ENCODE assay signal across 17 cellular contexts in genomic region chr15:67512140-67512539, GRCh38. TPM values are rescaled to one million over a fixed set of nuclear protein-coding genes. Genes with fewer than 3 reads are reported as not detected.
DNase-seq lines count a peak whose midpoint lies in the region; ATAC-seq, FAIRE-seq and TF ChIP-seq lines count a peak whose summit lies in the region.
"Had no signal": no experiment of that assay in that cellular context is flagged by ENCODE, and none has a peak within 500 bp of the region (broad histone marks: within the 10 kb centered on the region; RNA-seq: fewer than 3 reads in every experiment).

No MANE protein-coding gene starts in this region.

- no peak for TF ChIP-seq EP300 in GM12878 (IDR thresholded peaks at IDR 0.05; ENCODE audit: borderline replicate concordance in 1 of 2, control insufficient read depth in 1 of 2, low read depth in 2 of 2, low read length in 2 of 2)

- WGBS in GM12878 (ENCODE audit: insufficient coverage, insufficient replicate concordance, low lambda C conversion rate, missing lambda C conversion rate) = 31% methylated on average over 3 of the region's 3 CpGs

- no peak overlapping the region for H3K4me2 ChIP-seq in GM12878 (ENCODE audit: control insufficient read depth, insufficient read depth)
- H3K4me2 ChIP-seq: BLaER1 treated with 17β-estradiol and CSF1 and Interleukin-3, amounts not matched to agents 10 nM and 100 nM; GM23338 had no signal

- DNase-seq in NCI-H1092 treated with DMSO at 0.1 percent for 48 hours (lab: John Stamatoyannopoulos, UW) = peak; percentile 2
- DNase-seq in NCI-H1092 (lab: John Stamatoyannopoulos, UW) = no peak
- peak; percentile 60 for DNase-seq in M059J (ENCODE audit: low read depth)
- peak; percentile 40 for DNase-seq in NCI-H345 (lab: John Stamatoyannopoulos, UW)
- no peak for DNase-seq in GM12878 (ENCODE audit: low read depth, low spot score)
- no peak for DNase-seq in Ammon's horn (ENCODE audit: low spot score)
- DNase-seq in germinal center (ENCODE audit: low spot score) = no peak
- DNase-seq in mesenteric fat pad (ENCODE audit: low spot score) = no peak
- DNase-seq: 8988T, KBM-7, MG63, NCI-H1694 treated with DMSO at 0.1 percent for 48 hours, NCI-H2227 treated with DMSO at 0.1 percent for 48 hours, NCI-H82, RPMI8226 had no signal

- CTCF ChIA-PET in GM12878 (lab: Yijun Ruan, JAX) = interaction anchor here (0.6 to 1.1 kb wide), 3 partner anchors 8 to 359 kb away, joined by 3 read pairs; partner anchors contain the start of gene C15orf61

- TF ChIP-seq CTCF in GM12878 (IDR thresholded peaks at IDR 0.05 in 2 of 3, conservative IDR thresholded peaks at IDR 0.05 in 1 of 3; ENCODE audit: control insufficient read depth in 2 of 3, extremely low read depth in 1 of 3, insufficient read depth in 1 of 3, low read depth in 3 of 3, low read length in 3 of 3) = no peak

- no peak for TF ChIP-seq RAD21 in GM12878 (IDR thresholded peaks at IDR 0.05; ENCODE audit: insufficient read depth, low read depth, low read length)

- no TSS peak for BruUV-seq in GM12878 (replicated peaks; lab: Mats Ljungman, UMichigan)

- in situ Hi-C loops in GM12878 (cut with MboI) = no loop called here

- no peaks in the 10 kb centered on the region for H4K20me1 ChIP-seq in GM12878 (ENCODE audit: control insufficient read depth, insufficient read depth)
- H4K20me1 ChIP-seq: BLaER1 treated with 17β-estradiol and CSF1 and Interleukin-3, amounts not matched to agents 10 nM and 100 nM had no signal

- no peak overlapping the region for H3K4me3 ChIP-seq in GM12878
- H3K4me3 ChIP-seq: BLaER1 treated with 17β-estradiol and CSF1 and Interleukin-3, amounts not matched to agents 10 nM and 100 nM; GM23338; MG63 had no signal

- RAD21 ChIA-PET in GM12878 (lab: Charles Lee; ENCODE audit: unreplicated experiment) = interaction anchor here (0.9 to 1.0 kb wide), 2 partner anchors 11 to 53 kb away, joined by 3 read pairs; no protein-coding TSS in a partner anchor

- H3K79me2 ChIP-seq in GM12878 (ENCODE audit: control insufficient read depth, insufficient read depth, low read length) = no peaks in the 10 kb centered on the region

- no peak overlapping the region for H3K9ac ChIP-seq in GM12878 (ENCODE audit: control insufficient read depth, insufficient read depth, low read length)
- H3K9ac ChIP-seq: BLaER1 treated with 17β-estradiol and CSF1 and Interleukin-3, amounts not matched to agents 10 nM and 100 nM had no signal

- H3K4me1 ChIP-seq in GM12878 (ENCODE audit: control insufficient read depth, insufficient read depth, low read length) = 0 out of 2 replicates have a peak, but pooled peaks cover 3% of the 10 kb centered on the region

- H2AFZ ChIP-seq in GM12878 (ENCODE audit: control insufficient read depth, low read depth, low read length) = no peak overlapping the region
- H2AFZ ChIP-seq: GM23338 had no signal

- intact Hi-C loops in GM12878 (cut with micrococcal nuclease; ENCODE audit: unreplicated experiment) = no loop called here

- no peak for TF ChIP-seq POLR2A in GM12878 (IDR thresholded peaks at IDR 0.05; ENCODE audit: low read depth, low read length)

- POLR2A ChIA-PET in GM12878 (lab: Charles Lee) = interaction anchor here (0.7 to 1.2 kb wide), 3 partner anchors 8 to 13 kb away, joined by 3 to 4 read pairs (median 3); no protein-coding TSS in a partner anchor

- no peaks in the 10 kb centered on the region for H3K27me3 ChIP-seq in GM12878 (replicated peaks in 1 of 2; ENCODE audit: control insufficient read depth in 2 of 2, insufficient read depth in 2 of 2, low read length in 1 of 2)
- H3K27me3 ChIP-seq: BLaER1 treated with 17β-estradiol and CSF1 and Interleukin-3, amounts not matched to agents 10 nM and 100 nM; MG63 had no signal

- FAIRE-seq in GM12878 (lab: Jason Lieb, UNC) = no peak

- ATAC-seq in GM12878 = 0 out of 3 replicates have a peak, but pooled peaks have one; percentile 13
- ATAC-seq: GM23338 had no signal

- H3K27ac ChIP-seq in GM12878 (ENCODE audit: control insufficient read depth, insufficient read depth) = no peak overlapping the region
- H3K27ac ChIP-seq: BLaER1 treated with 17β-estradiol and CSF1 and Interleukin-3, amounts not matched to agents 10 nM and 100 nM had no signal

- SMC1A ChIA-PET in GM12878 (lab: Charles Lee; ENCODE audit: uncharacterized antibody, unreplicated experiment) = interaction anchor here (0.6 to 2.9 kb wide), 4 partner anchors 10 to 49 kb away, joined by 3 to 16 read pairs (median 5); no protein-coding TSS in a partner anchor

- H3K9me3 ChIP-seq in GM12878 (replicated peaks; ENCODE audit: control insufficient read depth, insufficient read depth, low read length) = no peaks in the 10 kb centered on the region
- H3K9me3 ChIP-seq: BLaER1 treated with 17β-estradiol and CSF1 and Interleukin-3, amounts not matched to agents 10 nM and 100 nM; MG63 had no signal

- peaks cover 0 to 6% of the 10 kb centered on the region in 2 experiments; a peak in 1 of 4 replicates for H3K36me3 ChIP-seq in GM12878 (ENCODE audit: control insufficient read depth in 2 of 2, insufficient read depth in 2 of 2, low read length in 1 of 2)

TF ChIP-seq in GM12878, 131 proteins besides CTCF, POLR2A, EP300 and RAD21 (continues in another document):
- TF ChIP-seq RB1 (IDR thresholded peaks at IDR 0.05; ENCODE audit: borderline replicate concordance) (no peak), KAT2A (conservative IDR thresholded peaks at IDR 0.05; ENCODE audit: control insufficient read depth, low read depth, low read length) (no peak), CHD4 (IDR thresholded peaks at IDR 0.05) (no peak), RBBP5 (conservative IDR thresholded peaks at IDR 0.05) (no peak), TAF1 (IDR thresholded peaks at IDR 0.05; ENCODE audit: borderline replicate concordance, low read depth, low read length) (no peak), BMI1 (IDR thresholded peaks at IDR 0.05; ENCODE audit: borderline replicate concordance) (no peak), NFIC (IDR thresholded peaks at IDR 0.05; ENCODE audit: low read depth, low read length) (no peak), JUNB (IDR thresholded peaks at IDR 0.05) (no peak)
- TF ChIP-seq, protein P1, sequence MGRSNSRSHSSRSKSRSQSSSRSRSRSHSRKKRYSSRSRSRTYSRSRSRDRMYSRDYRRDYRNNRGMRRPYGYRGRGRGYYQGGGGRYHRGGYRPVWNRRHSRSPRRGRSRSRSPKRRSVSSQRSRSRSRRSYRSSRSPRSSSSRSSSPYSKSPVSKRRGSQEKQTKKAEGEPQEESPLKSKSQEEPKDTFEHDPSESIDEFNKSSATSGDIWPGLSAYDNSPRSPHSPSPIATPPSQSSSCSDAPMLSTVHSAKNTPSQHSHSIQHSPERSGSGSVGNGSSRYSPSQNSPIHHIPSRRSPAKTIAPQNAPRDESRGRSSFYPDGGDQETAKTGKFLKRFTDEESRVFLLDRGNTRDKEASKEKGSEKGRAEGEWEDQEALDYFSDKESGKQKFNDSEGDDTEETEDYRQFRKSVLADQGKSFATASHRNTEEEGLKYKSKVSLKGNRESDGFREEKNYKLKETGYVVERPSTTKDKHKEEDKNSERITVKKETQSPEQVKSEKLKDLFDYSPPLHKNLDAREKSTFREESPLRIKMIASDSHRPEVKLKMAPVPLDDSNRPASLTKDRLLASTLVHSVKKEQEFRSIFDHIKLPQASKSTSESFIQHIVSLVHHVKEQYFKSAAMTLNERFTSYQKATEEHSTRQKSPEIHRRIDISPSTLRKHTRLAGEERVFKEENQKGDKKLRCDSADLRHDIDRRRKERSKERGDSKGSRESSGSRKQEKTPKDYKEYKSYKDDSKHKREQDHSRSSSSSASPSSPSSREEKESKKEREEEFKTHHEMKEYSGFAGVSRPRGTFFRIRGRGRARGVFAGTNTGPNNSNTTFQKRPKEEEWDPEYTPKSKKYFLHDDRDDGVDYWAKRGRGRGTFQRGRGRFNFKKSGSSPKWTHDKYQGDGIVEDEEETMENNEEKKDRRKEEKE (IDR thresholded peaks at IDR 0.05) = no peak

RNA-seq across cellular contexts. Expression of gene C15orf61, which starts 8.8 kb away (rescaled TPM):
- total RNA-seq in M059J (2014; rRNA removed; shearing (Covaris generic)) = 2.9 and 4.1 TPM in 2 replicates
- 11.1 and 14.2 TPM in 2 replicates for total RNA-seq in GM12878 (2013; cell fraction: nucleolus; rRNA removed)
- 5.8 and 7.5 TPM in 2 replicates for total RNA-seq in GM12878 (2014; rRNA removed)
- 2.3 and 3.4 TPM in 2 replicates for total RNA-seq in GM12878 (2014; rRNA removed; fragmentation: Illumina TruSeq; extraction: Trizol)
- 6.2 and 7.4 TPM in 2 replicates for total RNA-seq in GM12878 (2021)
- polyA plus RNA-seq in GM12878 (2011; ENCODE audit: low read depth) = 0.39 TPM
- 3.6 and 6.1 TPM in 2 replicates for polyA plus RNA-seq in GM12878 (2011; rRNA removed)
- polyA plus RNA-seq in GM12878 (2011; cell fraction: cytosol; rRNA removed) = 3.0 and 4.0 TPM in 2 replicates
- polyA plus RNA-seq in GM12878 (2011; cell fraction: nucleus; rRNA removed) = 5.3 and 6.0 TPM in 2 replicates
- 2.9 and 3.7 TPM in 2 replicates for polyA plus RNA-seq in GM12878 (2012)
- polyA plus RNA-seq in GM12878 (2014; fragmentation: Illumina TruSeq; extraction: Trizol) = 1.7 and 3.2 TPM in 2 replicates
- 1 to 10 TPM; 1.4 to 4.5 TPM for polyA plus RNA-seq in GM12878 (2014; fragmentation: Nextera tagmentation; extraction: Ambion mirVana)
- polyA plus RNA-seq in GM12878 (2014; rRNA removed) = 4.0 and 5.2 TPM in 2 replicates
- polyA plus RNA-seq in GM12878 (2016; fragmentation: Nextera tagmentation; extraction: Ambion mirVana) = 1 to 10 TPM; 7.7 to 8.7 TPM
- polyA minus RNA-seq in GM12878 (2011; rRNA and poly(A)+ RNA removed) = 3.5 and 3.6 TPM in 2 replicates
- 1.5 and 2.1 TPM in 2 replicates for polyA minus RNA-seq in GM12878 (2011; cell fraction: cytosol; rRNA and poly(A)+ RNA removed)
- 13.2 and 28.5 TPM in 2 replicates for polyA minus RNA-seq in GM12878 (2011; cell fraction: nucleus; rRNA and poly(A)+ RNA removed)
- total RNA-seq in mesenteric fat pad = 6.4 TPM

RNA-seq across cellular contexts. Expression of gene MAP2K5, which starts 30.4 kb away (rescaled TPM):
- total RNA-seq in M059J (2014; rRNA removed; shearing (Covaris generic)) = 5.5 and 18.0 TPM in 2 replicates
- total RNA-seq in GM12878 (2013; cell fraction: nucleolus; rRNA removed) = 39.1 and 40.1 TPM in 2 replicates
- total RNA-seq in GM12878 (2014; rRNA removed) (5.9 and 6.3 TPM in 2 replicates), GM12878 (2014; rRNA removed; fragmentation: Illumina TruSeq; extraction: Trizol) (10.7 and 10.9 TPM in 2 replicates), GM12878 (2021) (19.3 and 19.4 TPM in 2 replicates), mesenteric fat pad (14.9 TPM)
- polyA plus RNA-seq in GM12878 (2011; ENCODE audit: low read depth) = 8.7 TPM
- polyA plus RNA-seq in GM12878 (2011; rRNA removed) (5.1 and 7.0 TPM in 2 replicates), GM12878 (2014; fragmentation: Illumina TruSeq; extraction: Trizol) (12.5 and 13.6 TPM in 2 replicates), GM12878 (2014; fragmentation: Nextera tagmentation; extraction: Ambion mirVana) (1 to 10 TPM; 1.3 to 2.0 TPM), GM12878 (2014; rRNA removed) (8.3 and 10.2 TPM in 2 replicates), GM12878 (2016; fragmentation: Nextera tagmentation; extraction: Ambion mirVana) (10 to 100 TPM; 14.6 to 16.6 TPM)
- 2.6 and 3.7 TPM in 2 replicates for polyA plus RNA-seq in GM12878 (2011; cell fraction: cytosol; rRNA removed)
- polyA plus RNA-seq in GM12878 (2011; cell fraction: nucleus; rRNA removed) = 16.5 and 22.6 TPM in 2 replicates
- 12.2 and 15.8 TPM in 2 replicates for polyA plus RNA-seq in GM12878 (2012)
- polyA minus RNA-seq in GM12878 (2011; rRNA and poly(A)+ RNA removed) = 14.6 and 16.8 TPM in 2 replicates
- polyA minus RNA-seq in GM12878 (2011; cell fraction: cytosol; rRNA and poly(A)+ RNA removed) = 3.1 and 5.3 TPM in 2 replicates
- polyA minus RNA-seq in GM12878 (2011; cell fraction: nucleus; rRNA and poly(A)+ RNA removed) = 30.6 and 61.8 TPM in 2 replicates

Comparison
In these comparisons a context has a peak if more than half of its experiments do, and no peak if none do; other contexts are left out.
1. DNase-seq: peak in NCI-H1092 treated with DMSO at 0.1 percent for 48 hours (single experiment), M059J (single experiment) and NCI-H345 (single experiment); none in NCI-H1092 (single experiment), GM12878 (single experiment), Ammon's horn (single experiment), germinal center (single experiment) and mesenteric fat pad (single experiment).